In genomic region chr10:35195361-35196306, GRCh38 we compare ENCODE assay signal across 8 cellular contexts.
DNase-seq lines count a peak whose midpoint lies in the region; ATAC-seq and TF ChIP-seq lines count a peak whose summit lies in the region.

No MANE protein-coding gene starts in this region.

- peak overlapping the region; percentile 96 for H2AFZ ChIP-seq in DND-41 (ENCODE audit: low read depth, low read length)

- peak overlapping the region; percentile 95 for H3K4me3 Mint-ChIP-seq in activated T-helper 2 cell treated with anti-CD3 and anti-CD28 coated beads, Interferon-gamma antibody, Interleukin-2, Interleukin-4, amounts not matched to agents 10 μg/mL and 5 μg/mL and 100 μg/mL, durations not matched to agents 14 hours and 24 hours and 36 hours (ENCODE audit: low read depth)
- peak overlapping the region; percentile 92 for H3K4me3 Mint-ChIP-seq in neural crest cell

- H3K9ac ChIP-seq in DND-41 (ENCODE audit: low read depth, low read length), result peak overlapping the region; percentile 56

- H3K4me3 ChIP-seq in DND-41 (ENCODE audit: low read depth in 1 of 2, low read length in 2 of 2) (peak overlapping the region; percentile 45 to 71), fibroblast of villous mesenchyme (ENCODE audit: low read depth, low read length) (peak overlapping the region; percentile 51)
- peak overlapping the region; percentile 40 for H3K4me3 ChIP-seq in Jurkat, Clone E6-1 (ENCODE audit: low read length)

- H3K36me3 ChIP-seq in DND-41 (ENCODE audit: insufficient read depth, low read length), result no peaks in the 10 kb centered on the region; the same call in 1 of the 2 replicates

- H3K9me3 Mint-ChIP-seq in activated T-helper 2 cell treated with anti-CD3 and anti-CD28 coated beads, Interferon-gamma antibody, Interleukin-2, Interleukin-4, amounts not matched to agents 10 μg/mL and 5 μg/mL and 100 μg/mL, durations not matched to agents 14 hours and 24 hours and 36 hours, result no peaks in the 10 kb centered on the region
- H3K9me3 Mint-ChIP-seq in neural crest cell, result no peaks in the 10 kb centered on the region

- no peaks in the 10 kb centered on the region for H3K79me2 ChIP-seq in DND-41 (ENCODE audit: insufficient read depth, low read length)

- intact Hi-C loops in activated T-helper 2 cell treated with anti-CD3 and anti-CD28 coated beads, Interferon-gamma antibody, Interleukin-2, Interleukin-4, amounts not matched to agents 10 μg/mL and 5 μg/mL and 100 μg/mL, durations not matched to agents 14 hours and 24 hours and 36 hours (cut with micrococcal nuclease), result loop anchor here (1.0 kb wide), 6 partner anchors 13 to 145 kb away; no protein-coding TSS in a partner anchor

- TF ChIP-seq CTCF in DND-41 (IDR thresholded peaks at IDR 0.05; ENCODE audit: borderline replicate concordance, extremely low read depth, low read length, poor library complexity, severe bottlenecking) (peak; percentile 88), fibroblast of villous mesenchyme (IDR thresholded peaks at IDR 0.05; ENCODE audit: insufficient read depth, low read depth, low read length) (peak; percentile 94), neural crest cell (conservative IDR thresholded peaks at IDR 0.05) (peak; percentile 81)

- peak overlapping the region; percentile 90 for H3K4me2 ChIP-seq in DND-41 (ENCODE audit: insufficient read depth, low read length)

- H3K36me3 Mint-ChIP-seq in activated T-helper 2 cell treated with anti-CD3 and anti-CD28 coated beads, Interferon-gamma antibody, Interleukin-2, Interleukin-4, amounts not matched to agents 10 μg/mL and 5 μg/mL and 100 μg/mL, durations not matched to agents 14 hours and 24 hours and 36 hours (ENCODE audit: low read depth), result peaks cover 35% of the 10 kb centered on the region
- peaks cover 10% of the 10 kb centered on the region for H3K36me3 Mint-ChIP-seq in neural crest cell (ENCODE audit: low read depth)

- H3K27ac Mint-ChIP-seq in activated T-helper 2 cell treated with anti-CD3 and anti-CD28 coated beads, Interferon-gamma antibody, Interleukin-2, Interleukin-4, amounts not matched to agents 10 μg/mL and 5 μg/mL and 100 μg/mL, durations not matched to agents 14 hours and 24 hours and 36 hours, result peak overlapping the region; percentile 99
- H3K27ac Mint-ChIP-seq in neural crest cell (ENCODE audit: unreplicated experiment), result peak overlapping the region; percentile 97

- DNase-seq in DND-41, result peak; percentile 70
- peak; percentile 80 for DNase-seq in Jurkat, Clone E6-1 (ENCODE audit: low read depth, low spot score)
- peak; percentile 47 for DNase-seq in RPMI8226
- peak; percentile 76 for DNase-seq in activated T-helper 2 cell treated with anti-CD3 and anti-CD28 coated beads, Interferon-gamma antibody, Interleukin-2, Interleukin-4, amounts not matched to agents 10 μg/mL and 5 μg/mL and 100 μg/mL, durations not matched to agents 14 hours and 24 hours and 36 hours (ENCODE audit: low spot score)
- DNase-seq in fibroblast of villous mesenchyme (ENCODE audit: low read depth), result peak; percentile 99
- DNase-seq in neural crest cell (ENCODE audit: low read depth, low spot score), result peak; percentile 46
- DNase-seq in substantia nigra (lab: John Stamatoyannopoulos, UW), result peak in 22 of 49 donors; percentile 15 to 83 (median 44)

- no peaks in the 10 kb centered on the region for H4K20me1 ChIP-seq in DND-41 (ENCODE audit: insufficient read depth, low read length)

- no peaks in the 10 kb centered on the region for H3K9me3 ChIP-seq in DND-41 (ENCODE audit: insufficient read depth, low read length, severe bottlenecking)

- no peaks in the 10 kb centered on the region for H3K27me3 ChIP-seq in DND-41 (ENCODE audit: insufficient read depth, low read length, poor library complexity)

- no peaks in the 10 kb centered on the region for H3K27me3 Mint-ChIP-seq in activated T-helper 2 cell treated with anti-CD3 and anti-CD28 coated beads, Interferon-gamma antibody, Interleukin-2, Interleukin-4, amounts not matched to agents 10 μg/mL and 5 μg/mL and 100 μg/mL, durations not matched to agents 14 hours and 24 hours and 36 hours (ENCODE audit: low read depth)
- H3K27me3 Mint-ChIP-seq in neural crest cell (ENCODE audit: low read depth), result no peaks in the 10 kb centered on the region

- H3K4me1 ChIP-seq in DND-41 (ENCODE audit: insufficient read depth, low read length), result peaks cover 30% of the 10 kb centered on the region

- H3K27ac ChIP-seq in DND-41 (ENCODE audit: low read length) (peak overlapping the region; percentile 86), substantia nigra (ENCODE audit: low read depth, low read length, poor library complexity, severe bottlenecking) (peak overlapping the region; percentile 81)

- peaks cover 44% of the 10 kb centered on the region for H3K4me1 Mint-ChIP-seq in activated T-helper 2 cell treated with anti-CD3 and anti-CD28 coated beads, Interferon-gamma antibody, Interleukin-2, Interleukin-4, amounts not matched to agents 10 μg/mL and 5 μg/mL and 100 μg/mL, durations not matched to agents 14 hours and 24 hours and 36 hours (ENCODE audit: low read depth)
- peaks cover 37% of the 10 kb centered on the region for H3K4me1 Mint-ChIP-seq in neural crest cell

- ATAC-seq in DND-41 (ENCODE audit: insufficient read depth, low read depth), result peak; percentile 91
- ATAC-seq in GM21619 (IDR thresholded peaks at IDR 0.05; ENCODE audit: unreplicated experiment), result peak; percentile 96
